Comparison of ENCODE assay signal across 1 cellular context in the genomic region with DNA sequence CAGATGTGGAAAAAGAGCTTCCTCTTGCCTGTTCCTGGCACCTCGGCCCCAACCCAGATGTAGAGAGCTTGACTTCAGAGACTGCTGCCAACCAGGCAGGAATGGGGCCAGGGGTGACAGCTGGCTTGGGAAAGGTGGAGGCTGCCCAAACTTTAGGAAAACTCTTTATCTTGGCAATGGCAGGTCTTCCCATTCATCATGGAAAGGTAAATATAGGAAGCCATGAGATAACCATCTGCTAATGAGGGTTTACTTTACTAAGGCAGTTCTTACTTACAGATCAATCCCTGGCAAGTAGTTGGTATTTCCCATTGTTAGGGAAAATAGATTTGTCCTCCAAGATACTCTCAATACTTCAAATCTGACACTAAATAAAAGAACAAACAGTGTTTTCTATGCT.
A peak's percentile ranks its signal among the peaks of the same experiment; 100 is the strongest.
TF ChIP-seq lines count a peak whose summit lies in the region.

No MANE protein-coding gene starts in this region.

TF ChIP-seq in K562, 482 proteins besides CTCF, POLR2A, EP300 and RAD21 (continued from another document):
- TF ChIP-seq, protein P1, sequence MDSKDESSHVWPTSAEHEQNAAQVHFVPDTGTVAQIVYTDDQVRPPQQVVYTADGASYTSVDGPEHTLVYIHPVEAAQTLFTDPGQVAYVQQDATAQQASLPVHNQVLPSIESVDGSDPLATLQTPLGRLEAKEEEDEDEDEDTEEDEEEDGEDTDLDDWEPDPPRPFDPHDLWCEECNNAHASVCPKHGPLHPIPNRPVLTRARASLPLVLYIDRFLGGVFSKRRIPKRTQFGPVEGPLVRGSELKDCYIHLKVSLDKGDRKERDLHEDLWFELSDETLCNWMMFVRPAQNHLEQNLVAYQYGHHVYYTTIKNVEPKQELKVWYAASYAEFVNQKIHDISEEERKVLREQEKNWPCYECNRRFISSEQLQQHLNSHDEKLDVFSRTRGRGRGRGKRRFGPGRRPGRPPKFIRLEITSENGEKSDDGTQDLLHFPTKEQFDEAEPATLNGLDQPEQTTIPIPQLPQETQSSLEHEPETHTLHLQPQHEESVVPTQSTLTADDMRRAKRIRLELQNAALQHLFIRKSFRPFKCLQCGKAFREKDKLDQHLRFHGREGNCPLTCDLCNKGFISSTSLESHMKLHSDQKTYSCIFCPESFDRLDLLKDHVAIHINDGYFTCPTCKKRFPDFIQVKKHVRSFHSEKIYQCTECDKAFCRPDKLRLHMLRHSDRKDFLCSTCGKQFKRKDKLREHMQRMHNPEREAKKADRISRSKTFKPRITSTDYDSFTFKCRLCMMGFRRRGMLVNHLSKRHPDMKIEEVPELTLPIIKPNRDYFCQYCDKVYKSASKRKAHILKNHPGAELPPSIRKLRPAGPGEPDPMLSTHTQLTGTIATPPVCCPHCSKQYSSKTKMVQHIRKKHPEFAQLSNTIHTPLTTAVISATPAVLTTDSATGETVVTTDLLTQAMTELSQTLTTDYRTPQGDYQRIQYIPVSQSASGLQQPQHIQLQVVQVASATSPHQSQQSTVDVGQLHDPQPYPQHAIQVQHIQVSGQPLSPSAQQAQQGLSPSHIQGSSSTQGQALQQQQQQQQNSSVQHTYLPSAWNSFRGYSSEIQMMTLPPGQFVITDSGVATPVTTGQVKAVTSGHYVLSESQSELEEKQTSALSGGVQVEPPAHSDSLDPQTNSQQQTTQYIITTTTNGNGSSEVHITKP (IDR thresholded peaks at IDR 0.05; ENCODE audit: partially characterized antibody): peak; percentile 45
